In the genomic region with DNA sequence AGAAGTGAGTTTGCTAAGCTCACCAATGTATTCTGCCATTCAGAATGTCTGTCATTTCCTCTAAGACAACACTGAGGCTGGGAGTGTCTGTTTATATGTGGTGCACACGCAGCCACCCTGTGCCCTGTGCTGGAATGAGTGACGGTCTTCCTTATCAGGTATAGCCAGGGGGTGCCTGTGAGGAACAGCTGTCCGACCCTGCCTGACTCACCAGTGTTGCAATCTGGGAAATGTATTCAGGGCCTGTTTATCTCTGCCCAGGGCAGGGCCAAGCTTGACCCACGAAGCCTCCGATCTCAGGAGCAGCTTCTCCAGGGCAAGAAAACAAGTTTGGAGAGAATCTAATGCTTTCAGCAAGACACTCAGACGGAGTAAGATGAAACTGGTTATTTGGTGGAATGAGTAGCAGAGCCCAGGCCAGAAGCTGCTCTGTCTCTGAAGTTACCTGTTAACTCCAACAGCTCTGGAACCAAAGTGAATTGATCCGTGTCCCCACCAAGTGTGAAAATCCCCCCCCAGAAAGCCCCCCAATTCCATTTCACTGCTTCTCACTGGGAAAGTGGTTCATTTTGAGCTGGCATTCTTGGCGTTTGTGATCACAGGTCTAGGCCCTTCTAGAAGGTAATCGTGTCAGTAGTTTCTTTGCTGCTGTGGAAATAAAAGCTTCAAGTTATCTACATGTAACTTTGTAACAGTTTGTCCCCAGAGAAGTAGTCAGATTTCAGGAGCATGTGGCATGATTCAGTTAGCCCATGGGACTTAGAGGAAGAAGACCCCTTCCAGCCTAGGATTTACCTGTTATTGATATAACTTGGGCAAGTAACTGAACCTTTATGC, we compare ENCODE assay signal across 1 cellular context.
TF ChIP-seq lines count a peak whose summit lies in the region.

No MANE protein-coding gene starts in this region.

TF ChIP-seq in K562, 482 proteins besides CTCF, POLR2A, EP300 and RAD21 (continued from another document and continues in another):
- TF ChIP-seq, protein P1, sequence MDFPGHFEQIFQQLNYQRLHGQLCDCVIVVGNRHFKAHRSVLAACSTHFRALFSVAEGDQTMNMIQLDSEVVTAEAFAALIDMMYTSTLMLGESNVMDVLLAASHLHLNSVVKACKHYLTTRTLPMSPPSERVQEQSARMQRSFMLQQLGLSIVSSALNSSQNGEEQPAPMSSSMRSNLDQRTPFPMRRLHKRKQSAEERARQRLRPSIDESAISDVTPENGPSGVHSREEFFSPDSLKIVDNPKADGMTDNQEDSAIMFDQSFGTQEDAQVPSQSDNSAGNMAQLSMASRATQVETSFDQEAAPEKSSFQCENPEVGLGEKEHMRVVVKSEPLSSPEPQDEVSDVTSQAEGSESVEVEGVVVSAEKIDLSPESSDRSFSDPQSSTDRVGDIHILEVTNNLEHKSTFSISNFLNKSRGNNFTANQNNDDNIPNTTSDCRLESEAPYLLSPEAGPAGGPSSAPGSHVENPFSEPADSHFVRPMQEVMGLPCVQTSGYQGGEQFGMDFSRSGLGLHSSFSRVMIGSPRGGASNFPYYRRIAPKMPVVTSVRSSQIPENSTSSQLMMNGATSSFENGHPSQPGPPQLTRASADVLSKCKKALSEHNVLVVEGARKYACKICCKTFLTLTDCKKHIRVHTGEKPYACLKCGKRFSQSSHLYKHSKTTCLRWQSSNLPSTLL (IDR thresholded peaks at IDR 0.05): no peak
- TF ChIP-seq, protein P2, sequence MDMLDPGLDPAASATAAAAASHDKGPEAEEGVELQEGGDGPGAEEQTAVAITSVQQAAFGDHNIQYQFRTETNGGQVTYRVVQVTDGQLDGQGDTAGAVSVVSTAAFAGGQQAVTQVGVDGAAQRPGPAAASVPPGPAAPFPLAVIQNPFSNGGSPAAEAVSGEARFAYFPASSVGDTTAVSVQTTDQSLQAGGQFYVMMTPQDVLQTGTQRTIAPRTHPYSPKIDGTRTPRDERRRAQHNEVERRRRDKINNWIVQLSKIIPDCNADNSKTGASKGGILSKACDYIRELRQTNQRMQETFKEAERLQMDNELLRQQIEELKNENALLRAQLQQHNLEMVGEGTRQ (CRISPR knock-in tag; IDR thresholded peaks at IDR 0.05): no peak
- TF ChIP-seq ZNF586 (CRISPR knock-in tag; conservative IDR thresholded peaks at IDR 0.05) (no peak), MED1 (CRISPR knock-in tag; IDR thresholded peaks at IDR 0.05; ENCODE audit: borderline replicate concordance) (0 out of 2 replicates have a peak, but pooled peaks have one; percentile 58), ZFP1 (CRISPR knock-in tag; IDR thresholded peaks at IDR 0.05) (peak; percentile 24; the same call in 1 of the 2 replicates), ZNF24 (IDR thresholded peaks at IDR 0.05) (peak; percentile 98), ZNF436 (CRISPR knock-in tag; IDR thresholded peaks at IDR 0.05) (no peak; the same call in 1 of the 2 replicates), NR1H2 (CRISPR knock-in tag; IDR thresholded peaks at IDR 0.05) (peak; percentile 68; the same call in 1 of the 2 replicates), NFRKB (IDR thresholded peaks at IDR 0.05; ENCODE audit: low read depth) (peak; percentile 65; the same call in 1 of the 2 replicates), SRSF7 (optimal IDR thresholded peaks at IDR 0.05; ENCODE audit: low read depth, low read length) (no peak), SAFB2 (IDR thresholded peaks at IDR 0.05; ENCODE audit: borderline replicate concordance, low read depth, low read length, severe bottlenecking) (no peak), CREBBP (IDR thresholded peaks at IDR 0.05; ENCODE audit: low read depth, low read length) (no peak), ZNF699 (CRISPR knock-in tag; IDR thresholded peaks at IDR 0.05; ENCODE audit: insufficient replicate concordance) (peak; percentile 76), NBN (IDR thresholded peaks at IDR 0.05; ENCODE audit: low read depth) (peak; percentile 99), ZZZ3 (IDR thresholded peaks at IDR 0.05) (no peak), ATF1 (CRISPR knock-in tag; IDR thresholded peaks at IDR 0.05) (no peak), ATF1 (tag; IDR thresholded peaks at IDR 0.05) (peak; percentile 94), ZNF282 (CRISPR knock-in tag; IDR thresholded peaks at IDR 0.05) (no peak), SMAD4 (CRISPR knock-in tag; conservative IDR thresholded peaks at IDR 0.05) (peak; percentile 99), TRIM24 (IDR thresholded peaks at IDR 0.05) (peak; percentile 100), CHD2 (IDR thresholded peaks at IDR 0.05; ENCODE audit: low read depth, low read length) (peak; percentile 47), ZNF511 (CRISPR knock-in tag; IDR thresholded peaks at IDR 0.05) (0 out of 2 replicates have a peak, but pooled peaks have one; percentile 83), MBD2 (IDR thresholded peaks at IDR 0.05; ENCODE audit: borderline replicate concordance, low read depth) (peak; percentile 95), ZNF584 (CRISPR knock-in tag; IDR thresholded peaks at IDR 0.05; ENCODE audit: low read depth) (peak; percentile 98), PTTG1 (tag; IDR thresholded peaks at IDR 0.05; ENCODE audit: low read depth) (no peak; the same call in 1 of the 2 replicates), RBM39 (optimal IDR thresholded peaks at IDR 0.05; ENCODE audit: low read depth, low read length) (no peak), UBTF (IDR thresholded peaks at IDR 0.05; ENCODE audit: borderline replicate concordance in 1 of 2, low read depth in 2 of 2, low read length in 2 of 2) (peak; percentile 66 to 80; a peak in 2 of 4 replicates), YBX1 (IDR thresholded peaks at IDR 0.05) (no peak), ZNF778 (CRISPR knock-in tag; IDR thresholded peaks at IDR 0.05) (no peak), DLX4 (CRISPR knock-in tag; IDR thresholded peaks at IDR 0.05) (no peak), MTA1 (IDR thresholded peaks at IDR 0.05; ENCODE audit: borderline replicate concordance) (peak; percentile 95), ZNF3 (CRISPR knock-in tag; IDR thresholded peaks at IDR 0.05) (no peak), CXXC5 (CRISPR knock-in tag; IDR thresholded peaks at IDR 0.05) (peak; percentile 99)
- TF ChIP-seq, protein P3, sequence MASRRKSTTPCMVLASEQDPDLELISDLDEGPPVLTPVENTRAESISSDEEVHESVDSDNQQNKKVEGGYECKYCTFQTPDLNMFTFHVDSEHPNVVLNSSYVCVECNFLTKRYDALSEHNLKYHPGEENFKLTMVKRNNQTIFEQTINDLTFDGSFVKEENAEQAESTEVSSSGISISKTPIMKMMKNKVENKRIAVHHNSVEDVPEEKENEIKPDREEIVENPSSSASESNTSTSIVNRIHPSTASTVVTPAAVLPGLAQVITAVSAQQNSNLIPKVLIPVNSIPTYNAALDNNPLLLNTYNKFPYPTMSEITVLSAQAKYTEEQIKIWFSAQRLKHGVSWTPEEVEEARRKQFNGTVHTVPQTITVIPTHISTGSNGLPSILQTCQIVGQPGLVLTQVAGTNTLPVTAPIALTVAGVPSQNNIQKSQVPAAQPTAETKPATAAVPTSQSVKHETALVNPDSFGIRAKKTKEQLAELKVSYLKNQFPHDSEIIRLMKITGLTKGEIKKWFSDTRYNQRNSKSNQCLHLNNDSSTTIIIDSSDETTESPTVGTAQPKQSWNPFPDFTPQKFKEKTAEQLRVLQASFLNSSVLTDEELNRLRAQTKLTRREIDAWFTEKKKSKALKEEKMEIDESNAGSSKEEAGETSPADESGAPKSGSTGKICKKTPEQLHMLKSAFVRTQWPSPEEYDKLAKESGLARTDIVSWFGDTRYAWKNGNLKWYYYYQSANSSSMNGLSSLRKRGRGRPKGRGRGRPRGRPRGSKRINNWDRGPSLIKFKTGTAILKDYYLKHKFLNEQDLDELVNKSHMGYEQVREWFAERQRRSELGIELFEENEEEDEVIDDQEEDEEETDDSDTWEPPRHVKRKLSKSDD (conservative IDR thresholded peaks at IDR 0.05; ENCODE audit: low read length): no peak
- TF ChIP-seq, protein P4, sequence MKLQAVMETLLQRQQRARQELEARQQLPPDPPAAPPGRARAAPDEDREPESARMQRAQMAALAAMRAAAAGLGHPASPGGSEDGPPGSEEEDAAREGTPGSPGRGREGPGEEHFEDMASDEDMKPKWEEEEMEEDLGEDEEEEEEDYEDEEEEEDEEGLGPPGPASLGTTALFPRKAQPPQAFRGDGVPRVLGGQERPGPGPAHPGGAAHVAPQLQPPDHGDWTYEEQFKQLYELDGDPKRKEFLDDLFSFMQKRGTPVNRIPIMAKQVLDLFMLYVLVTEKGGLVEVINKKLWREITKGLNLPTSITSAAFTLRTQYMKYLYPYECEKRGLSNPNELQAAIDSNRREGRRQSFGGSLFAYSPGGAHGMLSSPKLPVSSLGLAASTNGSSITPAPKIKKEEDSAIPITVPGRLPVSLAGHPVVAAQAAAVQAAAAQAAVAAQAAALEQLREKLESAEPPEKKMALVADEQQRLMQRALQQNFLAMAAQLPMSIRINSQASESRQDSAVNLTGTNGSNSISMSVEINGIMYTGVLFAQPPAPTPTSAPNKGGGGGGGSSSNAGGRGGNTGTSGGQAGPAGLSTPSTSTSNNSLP (IDR thresholded peaks at IDR 0.05; ENCODE audit: borderline replicate concordance, low read depth, low read length): peak; percentile 87
- TF ChIP-seq, protein P5, sequence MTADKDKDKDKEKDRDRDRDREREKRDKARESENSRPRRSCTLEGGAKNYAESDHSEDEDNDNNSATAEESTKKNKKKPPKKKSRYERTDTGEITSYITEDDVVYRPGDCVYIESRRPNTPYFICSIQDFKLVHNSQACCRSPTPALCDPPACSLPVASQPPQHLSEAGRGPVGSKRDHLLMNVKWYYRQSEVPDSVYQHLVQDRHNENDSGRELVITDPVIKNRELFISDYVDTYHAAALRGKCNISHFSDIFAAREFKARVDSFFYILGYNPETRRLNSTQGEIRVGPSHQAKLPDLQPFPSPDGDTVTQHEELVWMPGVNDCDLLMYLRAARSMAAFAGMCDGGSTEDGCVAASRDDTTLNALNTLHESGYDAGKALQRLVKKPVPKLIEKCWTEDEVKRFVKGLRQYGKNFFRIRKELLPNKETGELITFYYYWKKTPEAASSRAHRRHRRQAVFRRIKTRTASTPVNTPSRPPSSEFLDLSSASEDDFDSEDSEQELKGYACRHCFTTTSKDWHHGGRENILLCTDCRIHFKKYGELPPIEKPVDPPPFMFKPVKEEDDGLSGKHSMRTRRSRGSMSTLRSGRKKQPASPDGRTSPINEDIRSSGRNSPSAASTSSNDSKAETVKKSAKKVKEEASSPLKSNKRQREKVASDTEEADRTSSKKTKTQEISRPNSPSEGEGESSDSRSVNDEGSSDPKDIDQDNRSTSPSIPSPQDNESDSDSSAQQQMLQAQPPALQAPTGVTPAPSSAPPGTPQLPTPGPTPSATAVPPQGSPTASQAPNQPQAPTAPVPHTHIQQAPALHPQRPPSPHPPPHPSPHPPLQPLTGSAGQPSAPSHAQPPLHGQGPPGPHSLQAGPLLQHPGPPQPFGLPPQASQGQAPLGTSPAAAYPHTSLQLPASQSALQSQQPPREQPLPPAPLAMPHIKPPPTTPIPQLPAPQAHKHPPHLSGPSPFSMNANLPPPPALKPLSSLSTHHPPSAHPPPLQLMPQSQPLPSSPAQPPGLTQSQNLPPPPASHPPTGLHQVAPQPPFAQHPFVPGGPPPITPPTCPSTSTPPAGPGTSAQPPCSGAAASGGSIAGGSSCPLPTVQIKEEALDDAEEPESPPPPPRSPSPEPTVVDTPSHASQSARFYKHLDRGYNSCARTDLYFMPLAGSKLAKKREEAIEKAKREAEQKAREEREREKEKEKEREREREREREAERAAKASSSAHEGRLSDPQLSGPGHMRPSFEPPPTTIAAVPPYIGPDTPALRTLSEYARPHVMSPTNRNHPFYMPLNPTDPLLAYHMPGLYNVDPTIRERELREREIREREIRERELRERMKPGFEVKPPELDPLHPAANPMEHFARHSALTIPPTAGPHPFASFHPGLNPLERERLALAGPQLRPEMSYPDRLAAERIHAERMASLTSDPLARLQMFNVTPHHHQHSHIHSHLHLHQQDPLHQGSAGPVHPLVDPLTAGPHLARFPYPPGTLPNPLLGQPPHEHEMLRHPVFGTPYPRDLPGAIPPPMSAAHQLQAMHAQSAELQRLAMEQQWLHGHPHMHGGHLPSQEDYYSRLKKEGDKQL (CRISPR knock-in tag; IDR thresholded peaks at IDR 0.05; ENCODE audit: borderline replicate concordance): no peak
- TF ChIP-seq, protein P6, sequence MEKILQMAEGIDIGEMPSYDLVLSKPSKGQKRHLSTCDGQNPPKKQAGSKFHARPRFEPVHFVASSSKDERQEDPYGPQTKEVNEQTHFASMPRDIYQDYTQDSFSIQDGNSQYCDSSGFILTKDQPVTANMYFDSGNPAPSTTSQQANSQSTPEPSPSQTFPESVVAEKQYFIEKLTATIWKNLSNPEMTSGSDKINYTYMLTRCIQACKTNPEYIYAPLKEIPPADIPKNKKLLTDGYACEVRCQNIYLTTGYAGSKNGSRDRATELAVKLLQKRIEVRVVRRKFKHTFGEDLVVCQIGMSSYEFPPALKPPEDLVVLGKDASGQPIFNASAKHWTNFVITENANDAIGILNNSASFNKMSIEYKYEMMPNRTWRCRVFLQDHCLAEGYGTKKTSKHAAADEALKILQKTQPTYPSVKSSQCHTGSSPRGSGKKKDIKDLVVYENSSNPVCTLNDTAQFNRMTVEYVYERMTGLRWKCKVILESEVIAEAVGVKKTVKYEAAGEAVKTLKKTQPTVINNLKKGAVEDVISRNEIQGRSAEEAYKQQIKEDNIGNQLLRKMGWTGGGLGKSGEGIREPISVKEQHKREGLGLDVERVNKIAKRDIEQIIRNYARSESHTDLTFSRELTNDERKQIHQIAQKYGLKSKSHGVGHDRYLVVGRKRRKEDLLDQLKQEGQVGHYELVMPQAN (IDR thresholded peaks at IDR 0.05; ENCODE audit: borderline replicate concordance): peak; percentile 31; the same call in 1 of the 2 replicates
- TF ChIP-seq, protein P7, sequence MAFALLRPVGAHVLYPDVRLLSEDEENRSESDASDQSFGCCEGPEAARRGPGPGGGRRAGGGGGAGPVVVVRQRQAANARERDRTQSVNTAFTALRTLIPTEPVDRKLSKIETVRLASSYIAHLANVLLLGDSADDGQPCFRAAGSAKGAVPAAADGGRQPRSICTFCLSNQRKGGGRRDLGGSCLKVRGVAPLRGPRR (CRISPR knock-in tag; IDR thresholded peaks at IDR 0.05): 0 out of 2 replicates have a peak, but pooled peaks have one; percentile 41
